ENCODE assay signal across 24 cellular contexts in genomic region chrX:13492286-13492685, GRCh38.
"Had no signal": no experiment of that assay in that cellular context is flagged by ENCODE, and none has a peak within 500 bp of the region (broad histone marks: within the 10 kb centered on the region; RNA-seq: fewer than 3 reads in every experiment).

No MANE protein-coding gene starts in this region.

- DNase-seq: effector memory CD8-positive, alpha-beta T cell; gastrocnemius medialis; immature natural killer cell; left ventricle myocardium inferior; lower lobe of right lung; occipital lobe; pancreas; right cardiac atrium; stimulated activated CD4-positive, alpha-beta T cell treated with anti-CD3 and anti-CD28 coated beads, Interleukin-2, amount 100 ng/mL, for 48 hours; stimulated activated naive CD8-positive, alpha-beta T cell treated with anti-CD3 and anti-CD28 coated beads, Interleukin-15, Interleukin-2, amounts not matched to agents 100 U/mL and 50 U/mL, for 24 hours; thyroid gland had no signal

- H3K4me2 ChIP-seq: neural progenitor cell, smooth muscle cell had no signal

- H3K36me3 ChIP-seq: esophagus muscularis mucosa, gastrocnemius medialis, left ventricle myocardium inferior, lower lobe of right lung, neural progenitor cell, pancreas, suprapubic skin, thyroid gland had no signal

- H3K27ac ChIP-seq: epithelial cell of prostate, esophagus muscularis mucosa, gastrocnemius medialis, left ventricle myocardium inferior, lower lobe of right lung, neural progenitor cell, pancreas, suprapubic skin, thyroid gland had no signal

- H3K27me3 ChIP-seq: esophagus muscularis mucosa, gastrocnemius medialis, neural progenitor cell, suprapubic skin, thyroid gland had no signal

- H3K27me3 Mint-ChIP-seq: dendritic cell treated with granulocyte-macrophage colony-stimulating factor and Interleukin-4, amounts not matched to agents 40 ng/mL and 50 ng/mL, for 4 days; effector memory CD8-positive, alpha-beta T cell; memory B cell; progenitor cell of endocrine pancreas; type B pancreatic cell had no signal

- H3K27ac Mint-ChIP-seq: dendritic cell treated with granulocyte-macrophage colony-stimulating factor and Interleukin-4, amounts not matched to agents 40 ng/mL and 50 ng/mL, for 4 days; effector memory CD8-positive, alpha-beta T cell; immature natural killer cell; memory B cell; mesothelial cell of epicardium; natural killer cell treated with Interleukin-12 subunit alpha and Interleukin-12 subunit beta and Interleukin-15 and Interleukin-18, amount 100 ng/mL, for 72 hours; neural progenitor cell; progenitor cell of endocrine pancreas; type B pancreatic cell had no signal

- H3K9me3 ChIP-seq: esophagus muscularis mucosa, gastrocnemius medialis, left ventricle myocardium inferior, lower lobe of right lung, pancreas, suprapubic skin, thyroid gland had no signal

- H2AFZ ChIP-seq: neural progenitor cell had no signal

- H3K36me3 Mint-ChIP-seq: immature natural killer cell; memory B cell; mesothelial cell of epicardium; natural killer cell treated with Interleukin-12 subunit alpha and Interleukin-12 subunit beta and Interleukin-15 and Interleukin-18, amount 100 ng/mL, for 72 hours; neural progenitor cell; type B pancreatic cell had no signal

- ATAC-seq: effector memory CD8-positive, alpha-beta T cell; gastrocnemius medialis; lower lobe of right lung; natural killer cell treated with Interleukin-12 subunit alpha and Interleukin-12 subunit beta and Interleukin-15 and Interleukin-18, amount 100 ng/mL, for 72 hours; pancreas; right cardiac atrium; stimulated activated naive CD8-positive, alpha-beta T cell treated with anti-CD3 and anti-CD28 coated beads, Interleukin-15, Interleukin-2, amounts not matched to agents 100 U/mL and 50 U/mL, for 24 hours had no signal

- H3K9ac ChIP-seq: neural progenitor cell had no signal

- H3K4me3 Mint-ChIP-seq: dendritic cell treated with granulocyte-macrophage colony-stimulating factor and Interleukin-4, amounts not matched to agents 40 ng/mL and 50 ng/mL, for 4 days; effector memory CD8-positive, alpha-beta T cell; immature natural killer cell; memory B cell; mesothelial cell of epicardium; natural killer cell treated with Interleukin-12 subunit alpha and Interleukin-12 subunit beta and Interleukin-15 and Interleukin-18, amount 100 ng/mL, for 72 hours; neural progenitor cell; type B pancreatic cell had no signal

- H3K4me1 ChIP-seq: thyroid gland had no signal

- FAIRE-seq: keratinocyte, pancreas, urothelium cell line had no signal

- H3K9me3 Mint-ChIP-seq: dendritic cell treated with granulocyte-macrophage colony-stimulating factor and Interleukin-4, amounts not matched to agents 40 ng/mL and 50 ng/mL, for 4 days; effector memory CD8-positive, alpha-beta T cell; immature natural killer cell; memory B cell; neural progenitor cell; type B pancreatic cell had no signal

- H3K4me3 ChIP-seq: esophagus muscularis mucosa, gastrocnemius medialis, left ventricle myocardium inferior, lower lobe of right lung, neural progenitor cell, pancreas, smooth muscle cell, suprapubic skin, thyroid gland had no signal
